22 cellular contexts compared by ENCODE assay signal in genomic region chr4:144705861-144706590, GRCh38.
"Had no signal": no experiment of that assay in that cellular context is flagged by ENCODE, and none has a peak within 500 bp of the region (broad histone marks: within the 10 kb centered on the region; RNA-seq: fewer than 3 reads in every experiment).

No MANE protein-coding gene starts in this region.

- H3K36me3 Mint-ChIP-seq: memory B cell; naive thymus-derived CD4-positive, alpha-beta T cell; stimulated activated effector memory CD8-positive, alpha-beta T cell treated with anti-CD3 and anti-CD28 coated beads, Interleukin-12 subunit alpha, Interleukin-12 subunit beta, amount 100 ng/mL, for 72 hours had no signal

- H3K27ac Mint-ChIP-seq: activated T-cell treated with anti-CD3 and anti-CD28 coated beads, Interleukin-2, amount 50 U/mL, for 72 hours; memory B cell; naive thymus-derived CD4-positive, alpha-beta T cell; stimulated activated effector memory CD8-positive, alpha-beta T cell treated with anti-CD3 and anti-CD28 coated beads, Interleukin-12 subunit alpha, Interleukin-12 subunit beta, amount 100 ng/mL, for 72 hours had no signal

- DNase-seq: activated CD4-positive, CD25-positive, alpha-beta regulatory T cell treated with anti-CD3 and anti-CD28 coated beads, Interleukin-2, amount 50 U/mL, for 72 hours; activated CD8-positive, alpha-beta memory T cell treated with anti-CD3 and anti-CD28 coated beads for 24 hours; activated CD8-positive, alpha-beta memory T cell treated with anti-CD3 and anti-CD28 coated beads, Interleukin-2, amount 50 U/mL, for 48 hours; activated effector memory CD4-positive, alpha-beta T cell treated with anti-CD3 and anti-CD28 coated beads, Interleukin-2, amount 50 U/mL, for 16 hours; activated naive CD4-positive, alpha-beta T cell treated with anti-CD3 and anti-CD28 coated beads, Interleukin-2, amount 50 U/mL, for 16 hours; activated T-cell treated with anti-CD3 and anti-CD28 coated beads, Interleukin-2, amount 50 U/mL, for 72 hours; cerebellar nuclear complex; effector memory CD4-positive, alpha-beta T cell; left ventricle myocardium superior; naive thymus-derived CD4-positive, alpha-beta T cell; stimulated activated CD4-positive, alpha-beta T cell treated with anti-CD3 and anti-CD28 coated beads, Interleukin-4, amount 100 ng/mL, for 1 hour; upper lobe of right lung had no signal

- H3K27ac ChIP-seq: ascending aorta, neutrophil, parathyroid adenoma, upper lobe of right lung, VCaP had no signal

- H3K27me3 Mint-ChIP-seq: memory B cell had no signal

- H3K36me3 ChIP-seq: ascending aorta, neutrophil had no signal

- H3K79me2 ChIP-seq: parathyroid adenoma had no signal

- FAIRE-seq: bronchial epithelial cell, frontal cortex had no signal

- H3K4me1 ChIP-seq: ascending aorta, parathyroid adenoma, upper lobe of right lung had no signal

- H3K9me3 Mint-ChIP-seq: activated T-cell treated with anti-CD3 and anti-CD28 coated beads, Interleukin-2, amount 50 U/mL, for 72 hours; memory B cell had no signal

- H3K4me3 ChIP-seq: ascending aorta, smooth muscle cell, upper lobe of right lung had no signal

- H3K4me3 Mint-ChIP-seq: activated T-cell treated with anti-CD3 and anti-CD28 coated beads, Interleukin-2, amount 50 U/mL, for 72 hours; memory B cell; naive thymus-derived CD4-positive, alpha-beta T cell; stimulated activated effector memory CD8-positive, alpha-beta T cell treated with anti-CD3 and anti-CD28 coated beads, Interleukin-12 subunit alpha, Interleukin-12 subunit beta, amount 100 ng/mL, for 72 hours had no signal

- H3K27me3 ChIP-seq: ascending aorta, neutrophil, upper lobe of right lung had no signal

- H3K4me2 ChIP-seq: smooth muscle cell had no signal

- ATAC-seq: activated T-cell treated with anti-CD3 and anti-CD28 coated beads, Interleukin-2, amount 50 U/mL, for 72 hours; left ventricle myocardium superior; naive thymus-derived CD4-positive, alpha-beta T cell; sciatic nerve; stimulated activated effector memory CD8-positive, alpha-beta T cell treated with anti-CD3 and anti-CD28 coated beads, Interleukin-12 subunit alpha, Interleukin-12 subunit beta, amount 100 ng/mL, for 72 hours; upper lobe of right lung had no signal

- H3K9ac ChIP-seq: parathyroid adenoma had no signal

- H3K4me1 Mint-ChIP-seq: memory B cell; naive thymus-derived CD4-positive, alpha-beta T cell; stimulated activated effector memory CD8-positive, alpha-beta T cell treated with anti-CD3 and anti-CD28 coated beads, Interleukin-12 subunit alpha, Interleukin-12 subunit beta, amount 100 ng/mL, for 72 hours had no signal
